In the genomic region with DNA sequence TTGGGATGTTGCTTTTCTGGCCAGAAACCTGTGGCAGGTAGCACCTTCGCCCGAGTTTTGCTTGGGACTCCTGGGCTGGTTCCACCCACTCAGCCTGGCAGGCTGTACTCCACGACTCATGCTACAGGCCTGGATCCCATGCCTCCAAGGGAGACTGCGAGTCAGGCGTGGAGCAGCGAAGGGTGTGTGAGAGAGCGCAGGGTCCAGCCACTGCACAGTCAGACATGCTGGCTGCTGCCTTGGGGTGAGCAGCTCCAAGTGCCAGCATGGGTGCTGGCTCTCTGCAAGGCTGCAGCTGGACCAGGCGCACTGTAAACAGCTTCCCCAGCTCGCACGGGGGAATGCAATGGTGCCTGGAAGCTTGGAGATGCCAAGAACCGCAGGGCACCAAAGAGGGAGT, we compare ENCODE assay signal across 21 cellular contexts.
DNase-seq lines count a peak whose midpoint lies in the region; TF ChIP-seq lines count a peak whose summit lies in the region.
"Had no signal": no experiment of that assay in that cellular context is flagged by ENCODE, and none has a peak within 500 bp of the region (broad histone marks: within the 10 kb centered on the region; RNA-seq: fewer than 3 reads in every experiment).

No MANE protein-coding gene starts in this region.

- no peak overlapping the region for H2BK15ac ChIP-seq in mesendoderm (replicated peaks; ENCODE audit: low read depth)

- H3K79me1 ChIP-seq in mesendoderm (ENCODE audit: low read length) = no peaks in the 10 kb centered on the region

- no peak overlapping the region for H3K27ac Mint-ChIP-seq in Calu3 (ENCODE audit: unreplicated experiment)
- H3K27ac Mint-ChIP-seq in type B pancreatic cell = no peak overlapping the region
- H3K27ac Mint-ChIP-seq: activated naive CD4-positive, alpha-beta T cell treated with anti-CD3 and anti-CD28 coated beads for 36 hours; CD4-positive, alpha-beta memory T cell; memory B cell had no signal

- H3K9me3 Mint-ChIP-seq in Calu3 (ENCODE audit: low read depth, unreplicated experiment) (peaks cover 4% of the 10 kb centered on the region), type B pancreatic cell (peaks cover 4% of the 10 kb centered on the region)
- H3K9me3 Mint-ChIP-seq: activated naive CD4-positive, alpha-beta T cell treated with anti-CD3 and anti-CD28 coated beads for 36 hours had no signal

- H3K4me2 ChIP-seq in mesendoderm (ENCODE audit: low read length) = no peak overlapping the region

- no peaks in the 10 kb centered on the region for H3K36me3 ChIP-seq in brain microvascular endothelial cell (replicated peaks)
- no peaks in the 10 kb centered on the region for H3K36me3 ChIP-seq in mesendoderm (ENCODE audit: control insufficient read depth, insufficient read depth, low read length)
- no peaks in the 10 kb centered on the region for H3K36me3 ChIP-seq in ovary
- H3K36me3 ChIP-seq: stomach had no signal

- H3K4me3 ChIP-seq in brain microvascular endothelial cell (ENCODE audit: low read depth, low read length) (no peak overlapping the region), mesendoderm (ENCODE audit: low read length) (no peak overlapping the region), ovary (no peak overlapping the region), dorsolateral prefrontal cortex (no peak overlapping the region)
- H3K4me3 ChIP-seq: body of pancreas, stomach had no signal

- H3K4me3 Mint-ChIP-seq in Calu3 (ENCODE audit: low read depth, unreplicated experiment) (no peak overlapping the region), type B pancreatic cell (no peak overlapping the region)
- H3K4me3 Mint-ChIP-seq: activated naive CD4-positive, alpha-beta T cell treated with anti-CD3 and anti-CD28 coated beads for 36 hours; CD4-positive, alpha-beta memory T cell; memory B cell had no signal

- H3K27me3 ChIP-seq in brain microvascular endothelial cell (replicated peaks) (no peaks in the 10 kb centered on the region), mesendoderm (ENCODE audit: insufficient read depth, low read length, poor library complexity) (no peaks in the 10 kb centered on the region), ovary (no peaks in the 10 kb centered on the region), dorsolateral prefrontal cortex (no peaks in the 10 kb centered on the region)
- H3K27me3 ChIP-seq: body of pancreas, stomach had no signal

- in situ Hi-C loops in brain microvascular endothelial cell (cut with HindIII; ENCODE audit: low pct_ligation_motif_present, low sequenced_read_pairs) = no loop called here

- H3K9me3 ChIP-seq in ovary = no peaks in the 10 kb centered on the region
- H3K9me3 ChIP-seq: body of pancreas had no signal

- H3K23ac ChIP-seq in mesendoderm (ENCODE audit: low read length) = peak overlapping the region; percentile 61

- no peak overlapping the region for H3K27ac ChIP-seq in brain microvascular endothelial cell
- no peak overlapping the region for H3K27ac ChIP-seq in mesendoderm (ENCODE audit: low read depth, low read length)
- no peak overlapping the region for H3K27ac ChIP-seq in ovary
- peak overlapping the region in 3 of 59 donors; percentile 13 to 36 (median 27) for H3K27ac ChIP-seq in dorsolateral prefrontal cortex
- H3K27ac ChIP-seq: body of pancreas, stomach had no signal

- H3K4ac ChIP-seq in mesendoderm (ENCODE audit: low read depth, low read length) = no peak overlapping the region

- TF ChIP-seq POLR2A in ovary (IDR thresholded peaks at IDR 0.05) = no peak

- no peaks in the 10 kb centered on the region for H3K4me1 ChIP-seq in mesendoderm (ENCODE audit: control insufficient read depth, low read depth, low read length)
- H3K4me1 ChIP-seq in ovary (ENCODE audit: insufficient read depth) = no peaks in the 10 kb centered on the region
- H3K4me1 ChIP-seq: body of pancreas, stomach had no signal

- BruUV-seq in Calu3 (replicated peaks; lab: Mats Ljungman, UMichigan) = no TSS peak

- CTCF ChIA-PET in Calu3 (lab: Charles Lee) = interaction anchor here (0.5 kb wide), 1 partner anchor 104 kb away, joined by 4 read pairs; no protein-coding TSS in a partner anchor

- H3K4me1 Mint-ChIP-seq in Calu3 (ENCODE audit: low read depth, unreplicated experiment) (no peaks in the 10 kb centered on the region), type B pancreatic cell (ENCODE audit: unreplicated experiment) (no peaks in the 10 kb centered on the region)
- H3K4me1 Mint-ChIP-seq: CD4-positive, alpha-beta memory T cell; memory B cell had no signal

- H4K8ac ChIP-seq in mesendoderm (ENCODE audit: low read depth, low read length) = no peak overlapping the region

- H3K36me3 Mint-ChIP-seq in Calu3 (ENCODE audit: insufficient read depth, unreplicated experiment) = no peaks in the 10 kb centered on the region
- H3K36me3 Mint-ChIP-seq in type B pancreatic cell = no peaks in the 10 kb centered on the region
- H3K36me3 Mint-ChIP-seq: CD4-positive, alpha-beta memory T cell; memory B cell had no signal

- WGBS in mesendoderm (ENCODE audit: extremely low coverage, insufficient coverage, low lambda C conversion rate) = no CpG with 5 or more reads among the region's 11 CpGs
- 89 to 94% (median 91%) methylated on average over 10 to 11 of the region's 11 CpGs for WGBS in ovary, 3 donors

- H2AK5ac ChIP-seq in mesendoderm (ENCODE audit: low read length) = no peak overlapping the region

- H3K79me2 ChIP-seq in mesendoderm (ENCODE audit: control insufficient read depth, insufficient read depth, low read length) = no peaks in the 10 kb centered on the region

- H3K18ac ChIP-seq in mesendoderm (ENCODE audit: low read length) = no peak overlapping the region

- TF ChIP-seq CTCF in Calu3 (IDR thresholded peaks at IDR 0.05; ENCODE audit: unreplicated experiment) (no peak), brain microvascular endothelial cell (IDR thresholded peaks at IDR 0.05; ENCODE audit: low read depth, low read length, missing control alignments) (no peak), ovary (IDR thresholded peaks at IDR 0.05) (no peak), type B pancreatic cell (conservative IDR thresholded peaks at IDR 0.05) (no peak), dorsolateral prefrontal cortex (IDR thresholded peaks at IDR 0.05 in 54 of 56, conservative IDR thresholded peaks at IDR 0.05 in 2 of 56; ENCODE audit: low read depth in 1 of 56, partially characterized antibody in 56 of 56) (no peak)

- no peak overlapping the region for H4K5ac ChIP-seq in mesendoderm (ENCODE audit: low read length)

- no peak overlapping the region for H2BK5ac ChIP-seq in mesendoderm (ENCODE audit: low read length)

- no peak overlapping the region for H3K56ac ChIP-seq in mesendoderm (ENCODE audit: low read length)

- H3K27me3 Mint-ChIP-seq in Calu3 (ENCODE audit: unreplicated experiment) (no peaks in the 10 kb centered on the region), type B pancreatic cell (no peaks in the 10 kb centered on the region)
- H3K27me3 Mint-ChIP-seq: CD4-positive, alpha-beta memory T cell; memory B cell had no signal

- H3K9ac ChIP-seq in mesendoderm (ENCODE audit: low read length) = no peak overlapping the region

- DNase-seq in Calu3 (peak; percentile 27), NCI-H226 (peak; percentile 28), brain microvascular endothelial cell (peak; percentile 4), mesendoderm (no peak), ovary (no peak), SW480 (ENCODE audit: low spot score) (no peak), type B pancreatic cell (ENCODE audit: extremely low spot score, unreplicated experiment) (no peak), dorsolateral prefrontal cortex (no peak)
- DNase-seq: activated CD8-positive, alpha-beta memory T cell treated with anti-CD3 and anti-CD28 coated beads, Interleukin-2, amount 50 U/mL, for 4 hours; activated naive CD4-positive, alpha-beta T cell treated with anti-CD3 and anti-CD28 coated beads for 36 hours; body of pancreas; CD4-positive, alpha-beta memory T cell; cortex of kidney; head of caudate nucleus; NCI-H345; NK-92 treated with Interleukin-12 subunit alpha and Interleukin-12 subunit beta, amount 100 ng/mL, for 24 hours; SIG-M5; stimulated activated CD4-positive, alpha-beta T cell treated with anti-CD3 and anti-CD28 coated beads, Interleukin-15, amount 100 ng/mL, for 24 hours; stomach; T1000 had no signal

- intact Hi-C loops in Calu3 (cut with micrococcal nuclease; ENCODE audit: unreplicated experiment) = no loop called here
- intact Hi-C loops in ovary (cut with DNase I) = no loop called here
- intact Hi-C loops in dorsolateral prefrontal cortex (cut with DNase I) = no loop called here

- no peak for TF ChIP-seq EP300 in ovary (IDR thresholded peaks at IDR 0.05)

- H2BK120ac ChIP-seq in mesendoderm (ENCODE audit: low read depth, low read length) = no peak overlapping the region

Comparison
In these comparisons a context has a peak if more than half of its experiments do, and no peak if none do; other contexts are left out.
1. DNase-seq: peak in Calu3 (single experiment), NCI-H226 (single experiment) and brain microvascular endothelial cell (single experiment); none in mesendoderm (single experiment), ovary (0 of 5), SW480 (single experiment), type B pancreatic cell (single experiment) and dorsolateral prefrontal cortex (0 of 10).